1 cellular context compared by ENCODE assay signal in the genomic region with DNA sequence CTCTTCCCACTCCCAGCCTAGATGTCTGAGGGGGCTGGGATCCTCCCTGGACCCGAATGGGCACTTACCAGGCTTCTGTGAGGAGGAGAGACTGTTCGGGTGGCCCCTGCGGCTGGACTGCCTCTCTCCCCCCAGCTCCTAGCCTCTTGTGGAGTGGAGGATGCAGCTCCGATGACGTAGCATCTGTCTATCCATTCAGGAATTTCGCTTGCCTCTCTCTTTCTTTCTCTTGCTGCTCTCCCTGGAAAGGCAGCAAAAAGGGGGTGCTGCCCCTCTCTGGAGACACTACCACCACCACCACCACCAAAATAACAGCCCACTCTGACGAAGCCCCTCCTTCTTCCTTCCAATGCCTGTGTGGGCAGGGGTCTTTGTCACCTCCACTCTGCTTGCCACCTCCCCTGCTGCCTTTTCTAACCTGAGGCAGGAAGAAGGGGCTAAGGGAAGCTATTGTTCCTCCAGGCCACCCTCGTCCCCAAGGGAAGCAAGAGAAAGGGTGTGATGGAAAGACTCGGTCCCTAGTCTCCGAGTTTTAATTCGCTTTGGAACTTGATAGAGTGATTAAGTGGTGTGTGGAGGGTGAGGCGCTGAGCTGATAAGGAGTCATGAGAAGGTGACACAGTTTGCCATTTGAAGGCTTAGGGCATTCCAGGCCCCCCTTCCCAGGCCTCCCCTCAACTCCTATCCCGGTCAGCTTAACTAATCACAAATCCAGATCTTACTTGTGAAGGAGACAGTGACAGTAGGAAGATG.
A peak's percentile ranks its signal among the peaks of the same experiment; 100 is the strongest.
TF ChIP-seq lines count a peak whose summit lies in the region.

No MANE protein-coding gene starts in this region.

TF ChIP-seq in H1, 55 proteins besides CTCF, POLR2A, EP300 and RAD21:
- TF ChIP-seq EZH2 (IDR thresholded peaks at IDR 0.05; ENCODE audit: low read depth, low read length, severe bottlenecking), result peak; percentile 35
- TF ChIP-seq CHD2 (IDR thresholded peaks at IDR 0.05; ENCODE audit: low read length), result no peak
- no peak for TF ChIP-seq JUN (IDR thresholded peaks at IDR 0.05; ENCODE audit: low read depth, low read length)
- TF ChIP-seq SUZ12 (IDR thresholded peaks at IDR 0.05; ENCODE audit: low read length), result peak; percentile 16; the same call in 1 of the 2 replicates
TF ChIP-seq in H1: peak in this region for 2.
